Comparison of ENCODE assay signal across 21 cellular contexts in the genomic region with DNA sequence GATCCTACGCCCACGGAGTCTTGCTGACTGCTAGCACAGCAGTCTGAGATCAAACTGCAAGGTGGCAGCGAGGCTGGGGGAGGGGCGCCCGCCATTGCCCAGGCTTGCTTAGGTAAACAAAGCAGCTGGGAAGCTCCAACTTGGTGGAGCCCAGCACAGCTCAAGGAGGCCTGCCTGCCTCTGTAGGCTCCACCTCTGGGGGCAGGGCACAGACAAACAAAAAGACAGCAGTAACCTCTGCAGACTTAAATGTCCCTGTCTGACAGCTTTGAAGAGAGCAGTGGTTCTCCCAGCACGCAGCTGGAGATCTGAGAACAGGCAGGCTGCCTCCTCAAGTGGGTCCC. TPM values are rescaled to one million over a fixed set of nuclear protein-coding genes. Genes with fewer than 3 reads are reported as not detected.
"Had no signal": no experiment of that assay in that cellular context is flagged by ENCODE, and none has a peak within 500 bp of the region (broad histone marks: within the 10 kb centered on the region; RNA-seq: fewer than 3 reads in every experiment).

No MANE protein-coding gene starts in this region.

RNA-seq across cellular contexts. Expression of a gene that starts 25.2 kb away (rescaled TPM):
- total RNA-seq: activated B cell treated with CpG ODN at 0.5 μM for 24 hours; activated CD4-positive, alpha-beta memory T cell treated with anti-CD3 and anti-CD28 coated beads for 36 hours; activated CD4-positive, alpha-beta T cell treated with anti-CD3 and anti-CD28 coated beads, Interleukin-2, amount 10 ng/mL, durations not matched to agents 24 days and 14 days; activated CD8-positive, alpha-beta memory T cell treated with anti-CD3 and anti-CD28 coated beads for 36 hours; activated CD8-positive, alpha-beta T cell treated with anti-CD3 and anti-CD28 coated beads for 36 hours; activated naive CD4-positive, alpha-beta T cell treated with anti-CD3 and anti-CD28 coated beads for 36 hours; activated naive CD4-positive, alpha-beta T cell treated with anti-CD3 and anti-CD28 coated beads, Interleukin-2, amount 50 U/mL, for 72 hours; activated naive CD8-positive, alpha-beta T cell treated with anti-CD3 and anti-CD28 coated beads for 36 hours; activated T-cell treated with anti-CD3 and anti-CD28 coated beads, Interleukin-2, amount 50 U/mL, for 4 hours; activated T-cell treated with anti-CD3 and anti-CD28 coated beads, Interleukin-2, amount 50 U/mL, for 72 hours; activated T-helper 1 cell treated with anti-CD3 and anti-CD28 coated beads, Interleukin-12 subunit alpha, Interleukin-12 subunit beta, Interleukin-2, Interleukin-4 antibody, amounts not matched to agents 30 ng/mL and 10 ng/mL and 1 ng/mL, durations not matched to agents 14 hours and 24 hours and 36 hours; activated T-helper 17 cell treated with anti-CD3 and anti-CD28 coated beads, Interleukin-2, amount 50 U/mL, for 72 hours; adrenal gland; aorta; astrocyte; body of pancreas; breast epithelium; cardiac septum; T-helper 1 cell treated with Interleukin-12 subunit alpha and Interleukin-12 subunit beta and Interleukin-4 antibody, amounts not matched to agents 30 ng/mL and 1 ng/mL, for 36 hours; T-helper 17 cell; T-helper 2 cell treated with Interferon-gamma antibody and Interleukin-4, amounts not matched to agents 100 ng/mL and 5 ng/mL, for 36 hours had no signal
- polyA plus RNA-seq: adrenal gland, aorta had no signal
